Comparison of ENCODE assay signal across 7 cellular contexts in the genomic region with DNA sequence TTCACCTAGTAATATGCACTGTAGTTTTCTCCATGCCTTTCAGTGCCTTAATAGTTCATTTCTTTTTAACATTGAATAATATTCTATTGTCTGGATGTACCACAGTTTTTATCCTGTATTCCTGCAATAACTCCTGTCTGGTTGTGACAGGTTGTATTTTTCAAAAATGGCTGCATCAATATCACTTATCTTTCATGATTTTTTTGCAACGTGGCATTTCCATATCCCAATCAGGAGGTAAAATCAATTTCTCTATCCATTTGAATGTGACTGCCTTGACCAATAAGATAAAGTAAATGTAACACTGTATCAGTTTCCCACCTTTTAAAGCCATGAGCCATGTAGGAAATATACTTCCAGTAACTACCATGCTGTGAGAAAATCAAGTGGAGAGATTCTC.
"Had no signal": no experiment of that assay in that cellular context is flagged by ENCODE, and none has a peak within 500 bp of the region (broad histone marks: within the 10 kb centered on the region; RNA-seq: fewer than 3 reads in every experiment).

No MANE protein-coding gene starts in this region.

- DNase-seq: GDM1, GF-D8 had no signal

- FAIRE-seq: G401.6, GM12878, GM12892, GM18507, GM19239 had no signal

- H3K4me3 ChIP-seq: GM12878 had no signal

- ATAC-seq: GM12878 had no signal
